In genomic region chr5:145834917-145835838, GRCh38 we compare ENCODE assay signal across 8 cellular contexts. TPM values are rescaled to one million over a fixed set of nuclear protein-coding genes. Genes with fewer than 3 reads are reported as not detected.
A peak's percentile ranks its signal among the peaks of the same experiment; 100 is the strongest.
DNase-seq lines count a peak whose midpoint lies in the region; ATAC-seq, FAIRE-seq and TF ChIP-seq lines count a peak whose summit lies in the region.

PRELID2 (minus strand) TSS chr5:145835342; CDS start chr5:145835251, 91 bp downstream.

- H3K27ac ChIP-seq in DOHH2 (ENCODE audit: low read depth, low read length) (no peak within 1 kb of the TSS), adrenal gland (peak within 1 kb of the TSS in 4 of 5 donors; percentile 56 to 78 (median 64)), heart right ventricle (peak within 1 kb of the TSS in 9 of 10 donors; percentile 2 to 81 (median 72)), pancreas (peak within 1 kb of the TSS; percentile 70 to 89 (median 82)), upper lobe of left lung (peak within 1 kb of the TSS; percentile 52 to 81 (median 65))

- peak; percentile 92 for ATAC-seq in GM21737 (IDR thresholded peaks at IDR 0.05; ENCODE audit: unreplicated experiment)
- peak; percentile 91 to 97 (median 95) for ATAC-seq in heart right ventricle
- ATAC-seq in pancreas: peak; percentile 88 to 96 (median 92)
- ATAC-seq in upper lobe of left lung (ENCODE audit: low FRiP score in 2 of 2): peak; percentile 90 to 97

- no peaks in the 10 kb centered on the region for H3K9me2 ChIP-seq in DOHH2 (replicated peaks; ENCODE audit: control insufficient read depth, low read length)

- H3K27me3 ChIP-seq in DOHH2 (ENCODE audit: control insufficient read depth, low read length) (no peaks in the 10 kb centered on the region), adrenal gland (no peaks in the 10 kb centered on the region), heart right ventricle (no peaks in the 10 kb centered on the region), pancreas (no peaks in the 10 kb centered on the region), upper lobe of left lung (no peaks in the 10 kb centered on the region)

- intact Hi-C loops in adrenal gland (cut with DNase I): no loop called here
- intact Hi-C loops in heart right ventricle (cut with DNase I): loop anchor here in 7 of 10 donors (5.0 to 10.0 kb wide), 3 partner anchors 210 to 220 kb away; no protein-coding TSS in a partner anchor
- intact Hi-C loops in pancreas (cut with DNase I): no loop called here

- no peaks in the 10 kb centered on the region for H3F3A ChIP-seq in DOHH2 (ENCODE audit: control insufficient read depth, insufficient read depth)

- peak; percentile 71 to 82 for TF ChIP-seq POLR2A in adrenal gland (IDR thresholded peaks at IDR 0.05)
- TF ChIP-seq POLR2A in upper lobe of left lung (IDR thresholded peaks at IDR 0.05): peak in 3 of 4 donors; percentile 44 to 76 (median 50)

- no peaks in the 10 kb centered on the region for H4K20me1 ChIP-seq in DOHH2 (ENCODE audit: control insufficient read depth, insufficient read depth, low read depth, low read length)

- H3K4me1 ChIP-seq in DOHH2 (ENCODE audit: control insufficient read depth, low read length) (peaks cover 4% of the 10 kb centered on the region; the same call in 1 of the 2 replicates), adrenal gland (replicated peaks in 1 of 2) (peaks cover 0 to 11% of the 10 kb centered on the region in 2 donors), heart right ventricle (peaks cover 3 to 36% (median 17%) of the 10 kb centered on the region in 9 donors), pancreas (peaks cover 4 to 22% (median 10%) of the 10 kb centered on the region in 3 donors), upper lobe of left lung (peaks cover 10 to 26% (median 17%) of the 10 kb centered on the region in 4 donors)

- FAIRE-seq in pancreas (lab: Jason Lieb, UNC): no peak

- H3K36me3 ChIP-seq in DOHH2 (ENCODE audit: control insufficient read depth, low read length): no peaks in the 10 kb centered on the region
- no peaks in the 10 kb centered on the region for H3K36me3 ChIP-seq in adrenal gland (replicated peaks in 1 of 2)
- H3K36me3 ChIP-seq in heart right ventricle: no peaks in the 10 kb centered on the region
- no peaks in the 10 kb centered on the region for H3K36me3 ChIP-seq in pancreas
- H3K36me3 ChIP-seq in upper lobe of left lung: no peaks in the 10 kb centered on the region

- DNase-seq in HuH-7.5 (ENCODE audit: low spot score) (peak; percentile 51), SK-N-DZ (ENCODE audit: low spot score) (peak; percentile 87), adrenal gland (peak; percentile 89 to 96 (median 93)), heart right ventricle (peak; percentile 85 to 91), pancreas (peak; percentile 92 to 94 (median 92)), upper lobe of left lung (peak; percentile 91 to 95)

- H3K9me3 ChIP-seq in DOHH2 (ENCODE audit: control insufficient read depth, insufficient read depth, low read length): no peaks in the 10 kb centered on the region
- no peaks in the 10 kb centered on the region for H3K9me3 ChIP-seq in adrenal gland (replicated peaks in 1 of 3)
- no peaks in the 10 kb centered on the region for H3K9me3 ChIP-seq in heart right ventricle
- H3K9me3 ChIP-seq in pancreas: no peaks in the 10 kb centered on the region
- no peaks in the 10 kb centered on the region for H3K9me3 ChIP-seq in upper lobe of left lung

- 1 to 4% (median 1%) methylated on average over 21 to 71 of the region's 71 CpGs for WGBS in adrenal gland, 4 donors
- 1% methylated on average over 71 of the region's 71 CpGs for WGBS in heart right ventricle, 2 donors
- 0% methylated on average over 68 to 71 of the region's 71 CpGs for WGBS in pancreas, 2 donors
- WGBS in upper lobe of left lung, 2 donors: 1 to 3% methylated on average over 22 to 63 of the region's 71 CpGs

- peaks cover 3% of the 10 kb centered on the region; the same call in 1 of the 2 replicates for H3K79me2 ChIP-seq in DOHH2 (ENCODE audit: control insufficient read depth, low read length)

- no peak for TF ChIP-seq EP300 in upper lobe of left lung (IDR thresholded peaks at IDR 0.05)

- H3K4me3 ChIP-seq in DOHH2 (ENCODE audit: low read length) (peak within 1 kb of the TSS; percentile 73), adrenal gland (peak within 1 kb of the TSS; percentile 38 to 86 (median 69)), heart right ventricle (peak within 1 kb of the TSS; percentile 49 to 95 (median 72)), pancreas (peak within 1 kb of the TSS; percentile 41 to 85 (median 68)), upper lobe of left lung (peak within 1 kb of the TSS; percentile 78 to 94 (median 84))

- H3K4me2 ChIP-seq in DOHH2 (ENCODE audit: low read length): peak within 1 kb of the TSS; percentile 68

- TF ChIP-seq CTCF in DOHH2 (IDR thresholded peaks at IDR 0.05; ENCODE audit: low read depth, low read length, poor library complexity, severe bottlenecking) (no peak), adrenal gland (IDR thresholded peaks at IDR 0.05) (no peak), heart right ventricle (IDR thresholded peaks at IDR 0.05) (peak in 4 of 9 donors; percentile 24 to 38 (median 34)), pancreas (IDR thresholded peaks at IDR 0.05) (no peak), upper lobe of left lung (IDR thresholded peaks at IDR 0.05) (peak in 1 of 6 experiments; percentile 15)

RNA-seq across cellular contexts. Expression of gene PRELID2, which starts in this region (rescaled TPM):
- 4.4 and 7.1 TPM in 2 replicates for polyA plus RNA-seq in SK-N-DZ (2014; cell fraction: cytosol; rRNA removed)
- polyA plus RNA-seq in SK-N-DZ (2014; cell fraction: nucleus; rRNA removed): 1.1 and 1.3 TPM in 2 replicates
- total RNA-seq in adrenal gland (10 to 100 TPM in 1 of 8 donors, 1 to 10 TPM in 7; 3.2 to 11.4 (median 5.3) TPM), heart right ventricle (10 to 100 TPM in 8 of 10 donors, 1 to 10 TPM in 2; 6.8 to 83.7 (median 13.7) TPM), pancreas (10 to 100 TPM in 4 of 6 donors, 1 to 10 TPM in 2; 9.7 to 15.2 (median 11.1) TPM), upper lobe of left lung (10 to 100 TPM in 2 of 6 donors, 1 to 10 TPM in 4; 3.2 to 13.7 (median 6.5) TPM)
- polyA plus RNA-seq in adrenal gland (1 to 10 TPM; 2.5 to 3.3 (median 2.5) TPM), heart right ventricle (1 to 10 TPM; 1.2 to 7.2 TPM), pancreas (1 to 10 TPM; 4.0 to 4.2 TPM)

Comparison
In these comparisons a context has a peak if more than half of its experiments do, and no peak if none do; other contexts are left out.
1. intact Hi-C loops: an anchor here in heart right ventricle (5.0 to 10.0 kb wide); none called in adrenal gland and pancreas.